Comparison of ENCODE assay signal across 8 cellular contexts in the genomic region with DNA sequence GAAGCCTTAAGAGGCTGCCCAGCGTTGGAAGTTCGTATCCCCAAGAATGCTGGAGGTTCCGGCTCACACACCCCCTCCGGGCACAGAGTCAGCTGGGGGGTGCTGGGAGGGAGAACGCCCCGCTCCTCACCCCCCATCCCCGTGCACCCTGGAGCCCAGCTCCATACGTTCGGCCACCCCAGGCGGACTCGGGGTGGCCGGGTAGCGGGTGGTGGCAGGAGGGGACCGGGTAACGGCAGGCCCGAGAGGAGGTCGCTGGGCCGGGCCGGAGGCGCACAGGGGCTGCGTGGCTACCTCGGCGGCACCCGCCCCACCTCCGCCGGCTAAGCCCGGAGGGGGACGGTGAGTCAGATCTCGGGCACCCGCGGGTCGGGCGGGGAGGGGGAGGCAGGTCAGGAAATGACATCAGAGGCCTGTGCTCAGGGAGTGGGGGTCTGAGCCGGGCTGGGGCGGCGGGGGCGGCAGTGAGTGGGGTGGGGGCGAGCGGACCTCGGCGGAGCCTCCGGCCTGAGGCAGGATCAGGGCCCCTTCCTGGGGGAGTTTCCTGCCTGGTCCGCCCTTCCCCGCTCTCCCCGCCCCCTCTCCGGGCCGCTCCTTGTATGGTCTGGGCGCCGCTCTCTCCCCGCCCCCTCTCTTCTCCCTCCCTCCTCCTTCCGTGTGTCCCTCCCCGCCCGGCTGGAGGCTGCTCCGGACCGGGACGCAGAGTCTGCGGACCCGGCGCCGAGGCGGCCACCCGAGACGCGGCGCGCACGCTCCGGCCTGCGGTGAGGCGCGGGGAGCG. TPM values are rescaled to one million over a fixed set of nuclear protein-coding genes. Genes with fewer than 3 reads are reported as not detected.
DNase-seq lines count a peak whose midpoint lies in the region; ATAC-seq and TF ChIP-seq lines count a peak whose summit lies in the region.

A gene with protein sequence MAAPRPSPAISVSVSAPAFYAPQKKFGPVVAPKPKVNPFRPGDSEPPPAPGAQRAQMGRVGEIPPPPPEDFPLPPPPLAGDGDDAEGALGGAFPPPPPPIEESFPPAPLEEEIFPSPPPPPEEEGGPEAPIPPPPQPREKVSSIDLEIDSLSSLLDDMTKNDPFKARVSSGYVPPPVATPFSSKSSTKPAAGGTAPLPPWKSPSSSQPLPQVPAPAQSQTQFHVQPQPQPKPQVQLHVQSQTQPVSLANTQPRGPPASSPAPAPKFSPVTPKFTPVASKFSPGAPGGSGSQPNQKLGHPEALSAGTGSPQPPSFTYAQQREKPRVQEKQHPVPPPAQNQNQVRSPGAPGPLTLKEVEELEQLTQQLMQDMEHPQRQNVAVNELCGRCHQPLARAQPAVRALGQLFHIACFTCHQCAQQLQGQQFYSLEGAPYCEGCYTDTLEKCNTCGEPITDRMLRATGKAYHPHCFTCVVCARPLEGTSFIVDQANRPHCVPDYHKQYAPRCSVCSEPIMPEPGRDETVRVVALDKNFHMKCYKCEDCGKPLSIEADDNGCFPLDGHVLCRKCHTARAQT (plus strand): TSS at position 700 of the 781 bp plus-strand sequence. CDS start 227 bp downstream, outside the sequence.

- DNase-seq in Daoy (ENCODE audit: low read depth) (peak; percentile 99), SIG-M5 treated with dmso at 0.1 percent for 504 hours (lab: John Stamatoyannopoulos, UW; ENCODE audit: unreplicated experiment) (peak; percentile 94), activated gamma-delta T cell treated with Interleukin-2 at 50 U/mL for 16 hours (peak; percentile 89), fibroblast of villous mesenchyme (ENCODE audit: low read depth) (peak; percentile 96), neural progenitor cell (ENCODE audit: low spot score) (peak; percentile 95), stromal cell of bone marrow (ENCODE audit: low read depth) (peak; percentile 87)

- H3F3A ChIP-seq in neural progenitor cell (ENCODE audit: low read depth), result peaks cover 14% of the 10 kb centered on the region

- ATAC-seq in GM21825 (IDR thresholded peaks at IDR 0.05; ENCODE audit: unreplicated experiment), result peak; percentile 81

- H4K20me1 ChIP-seq in neural progenitor cell (ENCODE audit: low read depth), result peaks cover 35% of the 10 kb centered on the region

- peak within 1 kb of the TSS; percentile 95 for H3K4me3 ChIP-seq in fibroblast of villous mesenchyme (ENCODE audit: low read depth, low read length)
- peak within 1 kb of the TSS; percentile 88 for H3K4me3 ChIP-seq in neural progenitor cell

- no peaks in the 10 kb centered on the region for H3K36me3 Mint-ChIP-seq in neural progenitor cell

- H3K27ac ChIP-seq in KOPT-K1 (ENCODE audit: low read depth, low read length, poor library complexity, severe bottlenecking), result peak within 1 kb of the TSS; percentile 59
- peak within 1 kb of the TSS; percentile 87 for H3K27ac ChIP-seq in neural progenitor cell

- H3K27me3 Mint-ChIP-seq in neural progenitor cell (ENCODE audit: insufficient read depth, low read depth), result peaks cover 9% of the 10 kb centered on the region

- peak within 1 kb of the TSS; percentile 48 for H2AFZ ChIP-seq in neural progenitor cell (replicated peaks)

- peaks cover 23% of the 10 kb centered on the region for H3K4me1 Mint-ChIP-seq in neural progenitor cell

- H3K27ac Mint-ChIP-seq in neural progenitor cell, result peak within 1 kb of the TSS; percentile 36

- peak within 1 kb of the TSS; percentile 95 for H3K4me2 ChIP-seq in neural progenitor cell

- H3K9me3 ChIP-seq in KOPT-K1 (ENCODE audit: insufficient read depth, low read length, poor library complexity, severe bottlenecking) (no peaks in the 10 kb centered on the region), neural progenitor cell (ENCODE audit: low read depth) (no peaks in the 10 kb centered on the region)

- peaks cover 44% of the 10 kb centered on the region for H3K79me2 ChIP-seq in neural progenitor cell (ENCODE audit: low read depth)

- no peaks in the 10 kb centered on the region for H3K36me3 ChIP-seq in KOPT-K1 (ENCODE audit: insufficient read depth, low read length)
- H3K36me3 ChIP-seq in neural progenitor cell, result no peaks in the 10 kb centered on the region

- H3K9me3 Mint-ChIP-seq in neural progenitor cell, result peaks cover 2% of the 10 kb centered on the region

- no peaks in the 10 kb centered on the region for H3K27me3 ChIP-seq in neural progenitor cell

- TF ChIP-seq CTCF in fibroblast of villous mesenchyme (IDR thresholded peaks at IDR 0.05; ENCODE audit: insufficient read depth, low read depth, low read length), result no peak
- no peak for TF ChIP-seq CTCF in neural progenitor cell (IDR thresholded peaks at IDR 0.05)

- H3K4me1 ChIP-seq in neural progenitor cell, result peaks cover 20% of the 10 kb centered on the region

- peak within 1 kb of the TSS; percentile 87 for H3K9ac ChIP-seq in neural progenitor cell

- peak within 1 kb of the TSS; percentile 86 for H3K4me3 Mint-ChIP-seq in neural progenitor cell

RNA-seq across cellular contexts. Expression of the gene that starts here (rescaled TPM):
- total RNA-seq in Daoy (2014; rRNA removed; shearing (Covaris generic)), result 121 and 128 TPM in 2 replicates
- 71.7 and 96.3 TPM in 2 replicates for total RNA-seq in fibroblast of villous mesenchyme
- 5.2 and 21.5 TPM in 2 replicates for total RNA-seq in neural progenitor cell (ENCODE audit: low replicate concordance)

Comparison
In these comparisons a context has a peak if more than half of its experiments do, and no peak if none do; other contexts are left out.
1. Peak in every context shown above with its lines: DNase-seq, ATAC-seq, H3K4me3 ChIP-seq and H3K27ac ChIP-seq.